In genomic region chr17:49508061-49508865, GRCh38 we compare ENCODE assay signal across 13 cellular contexts. TPM values are rescaled to one million over a fixed set of nuclear protein-coding genes. Genes with fewer than 3 reads are reported as not detected.
DNase-seq lines count a peak whose midpoint lies in the region; ATAC-seq and TF ChIP-seq lines count a peak whose summit lies in the region.
"Had no signal": no experiment of that assay in that cellular context is flagged by ENCODE, and none has a peak within 500 bp of the region (broad histone marks: within the 10 kb centered on the region; RNA-seq: fewer than 3 reads in every experiment).

No MANE protein-coding gene starts in this region.

- POLR2A ChIA-PET in RWPE1 (lab: Yijun Ruan, JAX; ENCODE audit: low non-redundant PET): interaction anchor here (0.6 kb wide), 1 partner anchor 147 kb away, joined by 4 read pairs; no protein-coding TSS in a partner anchor

- CTCF ChIA-PET in RWPE1 (lab: Yijun Ruan, JAX): interaction anchor here (0.6 to 2.4 kb wide), 6 partner anchors 12 to 355 kb away, joined by 3 to 9 read pairs (median 4); no protein-coding TSS in a partner anchor

- peak; percentile 62 for DNase-seq in AG20443 (ENCODE audit: low spot score)
- DNase-seq in HFFc6: peak; percentile 15
- peak; percentile 96 for DNase-seq in RWPE1 (ENCODE audit: low spot score)
- DNase-seq in iPS DF 4.7 (ENCODE audit: extremely low read depth, low spot score): peak; percentile 89
- DNase-seq in Kasumi-1 (lab: John Stamatoyannopoulos, UW): no peak
- DNase-seq in HT-29 (ENCODE audit: low spot score): no peak
- DNase-seq in medulla oblongata (ENCODE audit: extremely low spot score): no peak
- DNase-seq: activated B cell treated with CpG ODN at 0.5 μM for 24 hours; C1 segment of cervical spinal cord; dorsolateral prefrontal cortex; left colon; NK-92 treated with Interleukin-12 subunit alpha and Interleukin-12 subunit beta, amount 100 ng/mL, for 24 hours had no signal

- H3K27ac Mint-ChIP-seq in HFFc6: no peak overlapping the region
- H3K27ac Mint-ChIP-seq: activated B cell treated with CpG ODN at 0.5 μM for 24 hours had no signal

- H3K36me3 Mint-ChIP-seq in HFFc6 (ENCODE audit: low read depth): no peaks in the 10 kb centered on the region

- peaks cover 8% of the 10 kb centered on the region; the same call in 1 of the 2 replicates for H3K4me1 Mint-ChIP-seq in HFFc6 (ENCODE audit: low read depth)
- H3K4me1 Mint-ChIP-seq: activated B cell treated with CpG ODN at 0.5 μM for 24 hours had no signal

- H3K4me3 Mint-ChIP-seq in HFFc6: no peak overlapping the region
- H3K4me3 Mint-ChIP-seq: activated B cell treated with CpG ODN at 0.5 μM for 24 hours had no signal

- H3K27ac ChIP-seq in RWPE1: peak overlapping the region; percentile 94
- H3K27ac ChIP-seq: dorsolateral prefrontal cortex had no signal

- no peak for ATAC-seq in GM21447 (IDR thresholded peaks at IDR 0.05; ENCODE audit: unreplicated experiment)
- ATAC-seq: left colon had no signal

- H3K27me3 Mint-ChIP-seq in HFFc6 (ENCODE audit: insufficient read depth): peaks cover 32% of the 10 kb centered on the region

- TF ChIP-seq CTCF in HFFc6 (IDR thresholded peaks at IDR 0.05): no peak
- TF ChIP-seq CTCF in RWPE1 (conservative IDR thresholded peaks at IDR 0.05; ENCODE audit: low read depth): no peak

- H3K9me3 Mint-ChIP-seq in HFFc6: no peaks in the 10 kb centered on the region
- H3K9me3 Mint-ChIP-seq: activated B cell treated with CpG ODN at 0.5 μM for 24 hours had no signal

RNA-seq across cellular contexts. Expression of gene NGFR, which starts 13.2 kb away (rescaled TPM):
- total RNA-seq in HFFc6 (2021; fragmentation: NEBNext Ultra II Directional; extraction: Animal tissue kit (Norgen Biotek cat#: 25700)): under 1 TPM in 5 of 6 experiments, not detected in 1; 0.07 to 0.14 (median 0.11) TPM
- total RNA-seq in HT-29 (2014; rRNA removed; shearing (Covaris generic)): 0.05 TPM in 1 of 2 replicates, not detected in the other

Comparison
In these comparisons a context has a peak if more than half of its experiments do, and no peak if none do; other contexts are left out.
1. DNase-seq: peak in AG20443 (single experiment), HFFc6 (single experiment), RWPE1 (single experiment) and iPS DF 4.7 (single experiment); none in Kasumi-1 (0 of 2), HT-29 (single experiment) and medulla oblongata (single experiment).